In genomic region chr10:90319188-90319914, GRCh38 we compare ENCODE assay signal across 8 cellular contexts.
DNase-seq lines count a peak whose midpoint lies in the region; ATAC-seq, FAIRE-seq and TF ChIP-seq lines count a peak whose summit lies in the region.

No MANE protein-coding gene starts in this region.

- H3K27me3 Mint-ChIP-seq in type B pancreatic cell, result peaks cover 3% of the 10 kb centered on the region

- peaks cover 9% of the 10 kb centered on the region for H3K4me1 ChIP-seq in fibroblast of lung (ENCODE audit: control insufficient read depth, extremely low read depth, insufficient read depth, low read length)

- peak overlapping the region; percentile 41 for H3K27ac ChIP-seq in fibroblast of lung (ENCODE audit: insufficient read depth, low read length)

- H3K9ac ChIP-seq in fibroblast of lung (ENCODE audit: insufficient read depth, low read length), result no peak overlapping the region

- H3K9me3 ChIP-seq in fibroblast of lung (ENCODE audit: control insufficient read depth, insufficient read depth, low read depth, low read length), result no peaks in the 10 kb centered on the region

- no peak for TF ChIP-seq POLR2A in GM18505 (IDR thresholded peaks at IDR 0.05; ENCODE audit: borderline replicate concordance, extremely low read depth, insufficient read depth, insufficient read length)

- H3K79me2 ChIP-seq in fibroblast of lung (ENCODE audit: control insufficient read depth, insufficient read depth, low read length), result no peaks in the 10 kb centered on the region

- H3K27ac Mint-ChIP-seq in type B pancreatic cell, result peak overlapping the region; percentile 17

- peak; percentile 86 for ATAC-seq in GM18505 (IDR thresholded peaks at IDR 0.05; ENCODE audit: unreplicated experiment)
- peak; percentile 88 for ATAC-seq in HG02798 (IDR thresholded peaks at IDR 0.05; ENCODE audit: poor library complexity, unreplicated experiment)

- H3K27me3 ChIP-seq in fibroblast of lung (ENCODE audit: control insufficient read depth, insufficient read depth, low read length), result no peaks in the 10 kb centered on the region

- H3K9me3 Mint-ChIP-seq in type B pancreatic cell, result no peaks in the 10 kb centered on the region

- no peak overlapping the region for H3K4me3 Mint-ChIP-seq in type B pancreatic cell

- no peaks in the 10 kb centered on the region for H3K36me3 ChIP-seq in fibroblast of lung (ENCODE audit: control insufficient read depth, insufficient read depth, low read length)

- peak overlapping the region; percentile 51 for H3K4me2 ChIP-seq in fibroblast of lung (ENCODE audit: extremely low read depth, insufficient read depth, low read length)

- H3K36me3 Mint-ChIP-seq in type B pancreatic cell, result no peaks in the 10 kb centered on the region

- no peaks in the 10 kb centered on the region for H4K20me1 ChIP-seq in fibroblast of lung (ENCODE audit: control insufficient read depth, extremely low read depth, insufficient read depth, low read length)

- H3K4me1 Mint-ChIP-seq in type B pancreatic cell (ENCODE audit: unreplicated experiment), result peaks cover 13% of the 10 kb centered on the region

- H2AFZ ChIP-seq in fibroblast of lung (ENCODE audit: low read length), result no peak overlapping the region

- peak; percentile 75 for DNase-seq in NCI-H446 treated with DMSO at 0.1 percent for 48 hours (lab: John Stamatoyannopoulos, UW)
- DNase-seq in fibroblast of lung (ENCODE audit: low read depth in 2 of 2), result peak; percentile 91 to 95
- DNase-seq in type B pancreatic cell (ENCODE audit: extremely low spot score, unreplicated experiment), result no peak
- DNase-seq in stimulated activated CD4-positive, alpha-beta T cell treated with anti-CD3 and anti-CD28 coated beads, Interleukin-2, amount 100 ng/mL, for 24 hours, result no peak
- no peak for DNase-seq in stimulated activated CD4-positive, alpha-beta T cell treated with anti-CD3 and anti-CD28 coated beads, Interleukin-12 subunit alpha, Interleukin-12 subunit beta, amount 100 ng/mL, for 4 hours

- TF ChIP-seq CTCF in fibroblast of lung (conservative IDR thresholded peaks at IDR 0.05 in 1 of 2, IDR thresholded peaks at IDR 0.05 in 1 of 2; ENCODE audit: low read depth in 1 of 2, low read length in 2 of 2), result no peak
- no peak for TF ChIP-seq CTCF in type B pancreatic cell (conservative IDR thresholded peaks at IDR 0.05)

- peak; percentile 98 for FAIRE-seq in A204.1 (lab: Jason Lieb, UNC)

- no peak overlapping the region for H3K4me3 ChIP-seq in fibroblast of lung (replicated peaks in 1 of 4; ENCODE audit: control extremely low read depth in 1 of 4, insufficient read depth in 1 of 4, low read depth in 3 of 4, low read length in 4 of 4)

Comparison
In these comparisons a context has a peak if more than half of its experiments do, and no peak if none do; other contexts are left out.
1. DNase-seq: peak in NCI-H446 treated with DMSO at 0.1 percent for 48 hours (single experiment) and fibroblast of lung (2 of 2); none in type B pancreatic cell (single experiment), stimulated activated CD4-positive, alpha-beta T cell treated with anti-CD3 and anti-CD28 coated beads, Interleukin-2, amount 100 ng/mL, for 24 hours (0 of 2) and stimulated activated CD4-positive, alpha-beta T cell treated with anti-CD3 and anti-CD28 coated beads, Interleukin-12 subunit alpha, Interleukin-12 subunit beta, amount 100 ng/mL, for 4 hours (single experiment).